20 cellular contexts compared by ENCODE assay signal in genomic region chr12:13241833-13242232, GRCh38. TPM values are rescaled to one million over a fixed set of nuclear protein-coding genes. Genes with fewer than 3 reads are reported as not detected.
DNase-seq lines count a peak whose midpoint lies in the region; TF ChIP-seq lines count a peak whose summit lies in the region.
"Had no signal": no experiment of that assay in that cellular context is flagged by ENCODE, and none has a peak within 500 bp of the region (broad histone marks: within the 10 kb centered on the region; RNA-seq: fewer than 3 reads in every experiment).

No MANE protein-coding gene starts in this region.

- H2AFZ ChIP-seq in osteoblast (ENCODE audit: low read length) = peak overlapping the region; percentile 5
- no peak overlapping the region for H2AFZ ChIP-seq in neuronal stem cell (ENCODE audit: low read length)

- H2BK15ac ChIP-seq in neuronal stem cell (ENCODE audit: low read length) = no peak overlapping the region

- no peak overlapping the region for H3K4me2 ChIP-seq in osteoblast (ENCODE audit: insufficient read depth, low read length)
- no peak overlapping the region for H3K4me2 ChIP-seq in neuronal stem cell (ENCODE audit: insufficient read depth, low read length, poor library complexity, severe bottlenecking)

- H2BK5ac ChIP-seq in neuronal stem cell (ENCODE audit: low read length) = no peak overlapping the region

- no peak overlapping the region for H2BK120ac ChIP-seq in neuronal stem cell (ENCODE audit: low read depth, low read length)

- no peak overlapping the region for H3K27ac Mint-ChIP-seq in activated CD4-positive, alpha-beta memory T cell treated with anti-CD3 and anti-CD28 coated beads, Interleukin-2, amount 10 ng/mL, durations not matched to agents 7 days and 5 days
- H3K27ac Mint-ChIP-seq: activated CD8-positive, alpha-beta T cell treated with anti-CD3 and anti-CD28 coated beads for 36 hours; activated naive CD4-positive, alpha-beta T cell treated with anti-CD3 and anti-CD28 coated beads, Interleukin-2, amount 50 U/mL, for 24 hours; naive thymus-derived CD4-positive, alpha-beta T cell; T-helper 2 cell treated with Interferon-gamma antibody and Interleukin-4, amounts not matched to agents 5 μg/mL and 100 μg/mL, for 36 hours had no signal

- no peak overlapping the region for H3K4ac ChIP-seq in neuronal stem cell (ENCODE audit: low read length)

- H3K4me3 ChIP-seq in fibroblast of villous mesenchyme (ENCODE audit: low read depth, low read length) = no peak overlapping the region
- no peak overlapping the region for H3K4me3 ChIP-seq in osteoblast (ENCODE audit: insufficient read depth, low read length)
- no peak overlapping the region for H3K4me3 ChIP-seq in SJCRH30
- no peak overlapping the region for H3K4me3 ChIP-seq in neuronal stem cell (ENCODE audit: low read length in 2 of 2)
- H3K4me3 ChIP-seq: HAP-1, lower lobe of right lung, ovary, upper lobe of left lung had no signal

- CTCF ChIA-PET in activated CD4-positive, alpha-beta memory T cell treated with anti-CD3 and anti-CD28 coated beads, Interleukin-2, amount 10 ng/mL, durations not matched to agents 7 days and 5 days (lab: Charles Lee) = interaction anchor here (2.0 kb wide), 1 partner anchor 14 kb away, joined by 12 read pairs; no protein-coding TSS in a partner anchor

- no peaks in the 10 kb centered on the region for H4K20me1 ChIP-seq in osteoblast (ENCODE audit: insufficient read depth, low read length)

- H3K23ac ChIP-seq in neuronal stem cell (ENCODE audit: low read depth, low read length, poor library complexity) = no peak overlapping the region

- no peak overlapping the region for H3K9ac ChIP-seq in neuronal stem cell (ENCODE audit: low read depth, low read length, poor library complexity)

- H3K4me3 Mint-ChIP-seq in activated CD4-positive, alpha-beta memory T cell treated with anti-CD3 and anti-CD28 coated beads, Interleukin-2, amount 10 ng/mL, durations not matched to agents 7 days and 5 days = no peak overlapping the region
- H3K4me3 Mint-ChIP-seq: activated CD8-positive, alpha-beta T cell treated with anti-CD3 and anti-CD28 coated beads for 36 hours; activated naive CD4-positive, alpha-beta T cell treated with anti-CD3 and anti-CD28 coated beads, Interleukin-2, amount 50 U/mL, for 24 hours; activated T-cell treated with anti-CD3 and anti-CD28 coated beads, Interleukin-2, amount 50 U/mL, for 4 hours; naive thymus-derived CD4-positive, alpha-beta T cell; T-helper 2 cell treated with Interferon-gamma antibody and Interleukin-4, amounts not matched to agents 5 μg/mL and 100 μg/mL, for 36 hours had no signal

- no peak overlapping the region for H3K14ac ChIP-seq in neuronal stem cell (ENCODE audit: low read length)

- no peaks in the 10 kb centered on the region for H3K9me3 ChIP-seq in osteoblast (ENCODE audit: low read depth, low read length)
- no peaks in the 10 kb centered on the region; the same call in 1 of the 2 replicates for H3K9me3 ChIP-seq in SJCRH30 (replicated peaks)
- peaks cover 0 to 2% of the 10 kb centered on the region in 2 donors for H3K9me3 ChIP-seq in neuronal stem cell (replicated peaks in 1 of 2; ENCODE audit: control insufficient read depth in 2 of 2, insufficient read depth in 1 of 2, low read depth in 1 of 2, low read length in 2 of 2)
- H3K9me3 ChIP-seq: BE2C, HAP-1, lower lobe of right lung, ovary, upper lobe of left lung had no signal

- DNase-seq in HCEC 1CT = peak; percentile 29
- peak; percentile 21 for DNase-seq in RKO (ENCODE audit: low spot score)
- DNase-seq in fibroblast of villous mesenchyme (ENCODE audit: low read depth) = peak; percentile 63
- peak; percentile 82 for DNase-seq in osteoblast (ENCODE audit: insufficient read length, low spot score, missing footprints)
- no peak for DNase-seq in SJCRH30
- DNase-seq in neuronal stem cell (ENCODE audit: low spot score) = no peak
- no peak for DNase-seq in activated CD4-positive, alpha-beta memory T cell treated with anti-CD3 and anti-CD28 coated beads, Interleukin-2, amount 10 ng/mL, durations not matched to agents 7 days and 5 days
- DNase-seq: activated CD8-positive, alpha-beta T cell treated with anti-CD3 and anti-CD28 coated beads for 36 hours; activated T-cell treated with anti-CD3 and anti-CD28 coated beads, Interleukin-2, amount 50 U/mL, for 4 hours; BE2C; cortex of kidney; lower lobe of right lung; naive thymus-derived CD4-positive, alpha-beta T cell; NCI-H1436; ovary; stimulated activated naive CD4-positive, alpha-beta T cell treated with Interleukin-2 at 50 U/mL for 16 hours; upper lobe of left lung had no signal

- H3K4me1 ChIP-seq in osteoblast (ENCODE audit: insufficient read depth, low read length) (no peaks in the 10 kb centered on the region), SJCRH30 (no peaks in the 10 kb centered on the region; the same call in 1 of the 2 replicates), neuronal stem cell (ENCODE audit: control insufficient read depth in 2 of 2, insufficient read depth in 1 of 2, low read depth in 1 of 2, low read length in 2 of 2) (no peaks in the 10 kb centered on the region)
- H3K4me1 ChIP-seq: BE2C, HAP-1, lower lobe of right lung, upper lobe of left lung had no signal

- no peaks in the 10 kb centered on the region for H3K9me3 Mint-ChIP-seq in activated CD4-positive, alpha-beta memory T cell treated with anti-CD3 and anti-CD28 coated beads, Interleukin-2, amount 10 ng/mL, durations not matched to agents 7 days and 5 days
- H3K9me3 Mint-ChIP-seq: activated CD8-positive, alpha-beta T cell treated with anti-CD3 and anti-CD28 coated beads for 36 hours; activated naive CD4-positive, alpha-beta T cell treated with anti-CD3 and anti-CD28 coated beads, Interleukin-2, amount 50 U/mL, for 24 hours; activated T-cell treated with anti-CD3 and anti-CD28 coated beads, Interleukin-2, amount 50 U/mL, for 4 hours; T-helper 2 cell treated with Interferon-gamma antibody and Interleukin-4, amounts not matched to agents 5 μg/mL and 100 μg/mL, for 36 hours had no signal

- H3K27me3 ChIP-seq in osteoblast (ENCODE audit: insufficient read depth, low read length) (no peaks in the 10 kb centered on the region), SJCRH30 (no peaks in the 10 kb centered on the region), neuronal stem cell (ENCODE audit: control insufficient read depth in 3 of 3, insufficient read depth in 3 of 3, low read depth in 1 of 3, low read length in 3 of 3) (no peaks in the 10 kb centered on the region)
- H3K27me3 ChIP-seq: ovary, upper lobe of left lung had no signal

- no peaks in the 10 kb centered on the region for H3K79me1 ChIP-seq in neuronal stem cell (ENCODE audit: low read depth, low read length)

- no peak overlapping the region for H2BK12ac ChIP-seq in neuronal stem cell (ENCODE audit: low read length)

- no peak overlapping the region for H4K8ac ChIP-seq in neuronal stem cell (ENCODE audit: low read depth, low read length)

- H3K27me3 Mint-ChIP-seq in activated CD4-positive, alpha-beta memory T cell treated with anti-CD3 and anti-CD28 coated beads, Interleukin-2, amount 10 ng/mL, durations not matched to agents 7 days and 5 days = peaks cover 37% of the 10 kb centered on the region

- WGBS in neuronal stem cell (ENCODE audit: extremely low coverage in 2 of 2, insufficient read length in 2 of 2, insufficient replicate concordance in 1 of 2), 2 donors = 100% methylated on average over 1 of the region's 2 CpGs; no CpG with 5 or more reads in 1 of the 2 donors

- H3K18ac ChIP-seq in neuronal stem cell (ENCODE audit: low read length) = no peak overlapping the region

- H3K36me3 ChIP-seq in osteoblast (ENCODE audit: insufficient read depth, low read length) (no peaks in the 10 kb centered on the region), SJCRH30 (no peaks in the 10 kb centered on the region), neuronal stem cell (replicated peaks in 1 of 2; ENCODE audit: control insufficient read depth in 2 of 2, insufficient read depth in 2 of 2, low read length in 2 of 2) (no peaks in the 10 kb centered on the region)
- H3K36me3 ChIP-seq: BE2C, HAP-1, lower lobe of right lung, ovary, upper lobe of left lung had no signal

- H3K27ac ChIP-seq in osteoblast (ENCODE audit: low read depth, low read length) = no peak overlapping the region
- H3K27ac ChIP-seq in SJCRH30 = no peak overlapping the region
- H3K27ac ChIP-seq in neuronal stem cell (replicated peaks; ENCODE audit: low read length) = no peak overlapping the region
- H3K27ac ChIP-seq: lower lobe of right lung, ovary, upper lobe of left lung had no signal

- TF ChIP-seq CTCF in fibroblast of villous mesenchyme (IDR thresholded peaks at IDR 0.05; ENCODE audit: insufficient read depth, low read depth, low read length) (no peak), osteoblast (IDR thresholded peaks at IDR 0.05; ENCODE audit: extremely low read depth, low read depth, low read length) (no peak)

- no peak overlapping the region for H2AK5ac ChIP-seq in neuronal stem cell (ENCODE audit: low read depth, low read length)

- no peaks in the 10 kb centered on the region for H3K4me1 Mint-ChIP-seq in activated CD4-positive, alpha-beta memory T cell treated with anti-CD3 and anti-CD28 coated beads, Interleukin-2, amount 10 ng/mL, durations not matched to agents 7 days and 5 days
- H3K4me1 Mint-ChIP-seq: activated naive CD4-positive, alpha-beta T cell treated with anti-CD3 and anti-CD28 coated beads, Interleukin-2, amount 50 U/mL, for 24 hours; naive thymus-derived CD4-positive, alpha-beta T cell had no signal

- no peaks in the 10 kb centered on the region for H3K79me2 ChIP-seq in osteoblast (ENCODE audit: insufficient read depth, low read length)

- no peak overlapping the region for H4K91ac ChIP-seq in neuronal stem cell (ENCODE audit: low read depth, low read length, poor library complexity)

- H3K36me3 Mint-ChIP-seq in activated CD4-positive, alpha-beta memory T cell treated with anti-CD3 and anti-CD28 coated beads, Interleukin-2, amount 10 ng/mL, durations not matched to agents 7 days and 5 days (ENCODE audit: low read depth) = no peaks in the 10 kb centered on the region
- H3K36me3 Mint-ChIP-seq: activated naive CD4-positive, alpha-beta T cell treated with anti-CD3 and anti-CD28 coated beads, Interleukin-2, amount 50 U/mL, for 24 hours; naive thymus-derived CD4-positive, alpha-beta T cell had no signal

- POLR2A ChIA-PET in activated CD4-positive, alpha-beta memory T cell treated with anti-CD3 and anti-CD28 coated beads, Interleukin-2, amount 10 ng/mL, durations not matched to agents 7 days and 5 days (lab: Charles Lee) = no interaction called here

RNA-seq across cellular contexts. Expression of gene EMP1, which starts 45.3 kb away (rescaled TPM):
- total RNA-seq in fibroblast of villous mesenchyme (52.2 and 75.6 TPM in 2 replicates), osteoblast (106 and 114 TPM in 2 replicates)
- total RNA-seq in SJCRH30 (2014; rRNA removed; shearing (Covaris generic)) = 3.4 and 7.5 TPM in 2 replicates
- polyA plus RNA-seq in neuronal stem cell (2013, experiment 1 of 2) = 1.8 TPM
- polyA plus RNA-seq in neuronal stem cell (2013, experiment 2 of 2) = 1.7 TPM
- total RNA-seq in activated CD4-positive, alpha-beta memory T cell treated with anti-CD3 and anti-CD28 coated beads, Interleukin-2, amount 10 ng/mL, durations not matched to agents 7 days and 5 days = 100 to 1,000 TPM in 1 of 2 experiments, 10 to 100 TPM in 1; 90.4 to 101 TPM

Comparison
In these comparisons a context has a peak if more than half of its experiments do, and no peak if none do; other contexts are left out.
1. DNase-seq: peak in HCEC 1CT (single experiment), RKO (single experiment), fibroblast of villous mesenchyme (single experiment) and osteoblast (single experiment); none in SJCRH30 (0 of 2), neuronal stem cell (single experiment) and activated CD4-positive, alpha-beta memory T cell treated with anti-CD3 and anti-CD28 coated beads, Interleukin-2, amount 10 ng/mL, durations not matched to agents 7 days and 5 days (single experiment).